19 cellular contexts compared by ENCODE assay signal in the genomic region with DNA sequence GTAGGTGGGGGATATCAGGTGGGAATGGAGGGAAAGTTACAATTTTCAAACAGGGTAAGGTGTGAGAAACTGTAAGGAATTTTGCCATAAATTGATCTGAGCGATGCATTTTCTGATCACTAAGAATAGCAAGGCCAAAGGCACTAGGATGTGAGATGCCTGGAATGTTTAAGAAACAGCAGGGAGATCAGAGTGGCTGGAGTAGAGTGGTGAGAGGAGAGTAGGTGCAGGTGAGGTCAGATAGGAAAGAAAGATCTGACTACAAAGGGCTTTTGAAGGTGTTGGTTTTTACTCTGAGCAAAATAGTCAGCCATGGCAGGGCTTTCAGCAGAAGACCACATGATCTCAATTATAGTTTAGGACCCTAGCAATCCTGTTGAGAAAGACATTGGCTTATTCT.
"Had no signal": no experiment of that assay in that cellular context is flagged by ENCODE, and none has a peak within 500 bp of the region (broad histone marks: within the 10 kb centered on the region; RNA-seq: fewer than 3 reads in every experiment).

No MANE protein-coding gene starts in this region.

- H3K36me3 ChIP-seq: neutrophil, sigmoid colon, spleen, upper lobe of right lung had no signal

- ATAC-seq: body of pancreas; natural killer cell treated with Interleukin-12 subunit alpha and Interleukin-12 subunit beta and Interleukin-15 and Interleukin-18, amount 100 ng/mL, for 72 hours; upper lobe of right lung had no signal

- DNase-seq: activated CD4-positive, alpha-beta memory T cell treated with anti-CD3 and anti-CD28 coated beads for 36 hours; activated CD4-positive, alpha-beta T cell treated with anti-CD3 and anti-CD28 coated beads for 4 hours; activated naive CD4-positive, alpha-beta T cell; activated naive CD8-positive, alpha-beta T cell treated with anti-CD3 and anti-CD28 coated beads for 36 hours; activated T-cell treated with anti-CD3 and anti-CD28 coated beads for 4 hours; body of pancreas; central memory CD4-positive, alpha-beta T cell; head of caudate nucleus; immature natural killer cell; sigmoid colon; spleen; stimulated activated CD4-positive, alpha-beta T cell treated with anti-CD3 and anti-CD28 coated beads, Interleukin-4, amount 100 ng/mL, for 4 hours; stimulated activated naive B cell treated with anti-CD40 and anti-IgM and Interleukin-4, amounts not matched to agents 10 μg/mL and 1 μg/mL and 100 μg/mL, for 72 hours; upper lobe of right lung had no signal

- H3K27me3 ChIP-seq: body of pancreas, neutrophil, sigmoid colon, spleen, upper lobe of right lung had no signal

- H3K9ac ChIP-seq: parathyroid adenoma had no signal

- H3K4me3 ChIP-seq: body of pancreas, sigmoid colon, spleen, upper lobe of right lung had no signal

- H3K9me3 ChIP-seq: body of pancreas, neutrophil, sigmoid colon, spleen, upper lobe of right lung had no signal

- H3K4me1 ChIP-seq: body of pancreas, parathyroid adenoma, upper lobe of right lung had no signal

- FAIRE-seq: colon, frontal cortex had no signal

- H3K27ac ChIP-seq: body of pancreas, neutrophil, parathyroid adenoma, sigmoid colon, spleen, upper lobe of right lung had no signal
